In genomic region chr1:241079459-241079858, GRCh38 we compare ENCODE assay signal across 16 cellular contexts.
"Had no signal": no experiment of that assay in that cellular context is flagged by ENCODE, and none has a peak within 500 bp of the region (broad histone marks: within the 10 kb centered on the region; RNA-seq: fewer than 3 reads in every experiment).

No MANE protein-coding gene starts in this region.

- H3K36me3 ChIP-seq: MG63 had no signal

- H3K9ac ChIP-seq: SK-N-SH had no signal

- H3K27me3 ChIP-seq: MG63 had no signal

- H3K4me3 ChIP-seq: MG63 had no signal

- DNase-seq: IMR-90, Karpas-422, KG1, MG63, NCI-H1105 treated with DMSO at 0.1 percent for 48 hours, NCI-H1694 treated with DMSO at 0.1 percent for 48 hours, NCI-H2029, NCI-H2171, NCI-H226, NCI-H446, NCI-H510A, NCI-H524 treated with DMSO at 0.1 percent for 48 hours, Right ventricle myocardium superior, RPMI8226, SK-N-SH, SW 1271 had no signal

- H3K9me3 ChIP-seq: MG63, SK-N-SH had no signal
